In genomic region chr12:93807354-93807753, GRCh38 we compare ENCODE assay signal across 35 cellular contexts.
"Had no signal": no experiment of that assay in that cellular context is flagged by ENCODE, and none has a peak within 500 bp of the region (broad histone marks: within the 10 kb centered on the region; RNA-seq: fewer than 3 reads in every experiment).

No MANE protein-coding gene starts in this region.

- H3K4me2 ChIP-seq: PC-9 had no signal

- DNase-seq: activated B cell treated with CpG ODN at 0.5 μM for 24 hours; activated CD4-positive, alpha-beta memory T cell treated with anti-CD3 and anti-CD28 coated beads, Interleukin-2, amount 10 ng/mL, durations not matched to agents 7 days and 5 days; activated CD4-positive, alpha-beta T cell treated with anti-CD3 and anti-CD28 coated beads for 4 hours; activated CD4-positive, alpha-beta T cell treated with anti-CD3 and anti-CD28 coated beads, Interleukin-2, amount 50 U/mL, for 1 hour; activated CD4-positive, CD25-positive, alpha-beta regulatory T cell treated with anti-CD3 and anti-CD28 coated beads, Interleukin-2, amount 50 U/mL, for 72 hours; activated effector memory CD4-positive, alpha-beta T cell treated with anti-CD3 and anti-CD28 coated beads, Interleukin-2, amount 50 U/mL, for 16 hours; activated naive CD4-positive, alpha-beta T cell; activated naive CD4-positive, alpha-beta T cell treated with anti-CD3 and anti-CD28 coated beads, Interleukin-2, amount 50 U/mL, for 16 hours; activated naive CD8-positive, alpha-beta T cell treated with anti-CD3 and anti-CD28 coated beads, Interleukin-2, amount 10 ng/mL, durations not matched to agents 7 days and 5 days; activated T-cell treated with anti-CD3 and anti-CD28 coated beads, Interleukin-2, amount 50 U/mL, for 1 hour; activated T-cell treated with anti-CD3 and anti-CD28 coated beads, Interleukin-2, amount 50 U/mL, for 72 hours; adrenal gland; body of pancreas; Kasumi-1; KG1; MM.1S; MV-4-11; NCI-H1092; NCI-H1436 treated with DMSO at 0.1 percent for 48 hours; NCI-H1694 treated with DMSO at 0.1 percent for 48 hours; NCI-H2029 treated with DMSO at 0.1 percent for 48 hours; NCI-H2107; NCI-H2171; NCI-H510A; NCI-H526; NCI-H748 treated with DMSO at 0.1 percent for 48 hours; NK-92 treated with Interleukin-12 subunit alpha and Interleukin-12 subunit beta, amount 100 ng/mL, for 24 hours; PC-9; Right ventricle myocardium superior; T-helper 9 cell had no signal

- FAIRE-seq: astrocyte had no signal

- H3K9me3 Mint-ChIP-seq: activated CD4-positive, alpha-beta memory T cell treated with anti-CD3 and anti-CD28 coated beads, Interleukin-2, amount 10 ng/mL, durations not matched to agents 7 days and 5 days; activated T-helper 17 cell treated with anti-CD3 and anti-CD28 coated beads, Interleukin-2, amount 50 U/mL, for 72 hours; T-helper 1 cell treated with Interleukin-12 subunit alpha and Interleukin-12 subunit beta and Interleukin-4 antibody, amounts not matched to agents 30 μg/mL and 1 μg/mL, for 36 hours had no signal

- H3K36me3 ChIP-seq: adrenal gland, breast epithelium had no signal

- H3K27ac ChIP-seq: adrenal gland, body of pancreas, breast epithelium, PC-9, VCaP had no signal

- ATAC-seq: activated T-cell treated with anti-CD3 and anti-CD28 coated beads, Interleukin-2, amount 50 U/mL, for 72 hours; body of pancreas had no signal

- H3K27me3 Mint-ChIP-seq: activated B cell treated with CpG ODN at 0.5 μM for 24 hours; activated CD4-positive, alpha-beta memory T cell treated with anti-CD3 and anti-CD28 coated beads, Interleukin-2, amount 10 ng/mL, durations not matched to agents 7 days and 5 days; activated naive CD8-positive, alpha-beta T cell treated with anti-CD3 and anti-CD28 coated beads, Interleukin-2, amount 10 ng/mL, durations not matched to agents 7 days and 5 days; activated T-helper 17 cell treated with anti-CD3 and anti-CD28 coated beads, Interleukin-2, amount 50 U/mL, for 72 hours had no signal

- H2AFZ ChIP-seq: PC-9 had no signal

- H3K9me3 ChIP-seq: adrenal gland, body of pancreas, breast epithelium had no signal

- H3K27me3 ChIP-seq: adrenal gland, body of pancreas, breast epithelium had no signal

- H3K4me3 ChIP-seq: adrenal gland, body of pancreas, breast epithelium, PC-9 had no signal

- H3K27ac Mint-ChIP-seq: activated CD4-positive, alpha-beta memory T cell treated with anti-CD3 and anti-CD28 coated beads, Interleukin-2, amount 10 ng/mL, durations not matched to agents 7 days and 5 days; activated naive CD8-positive, alpha-beta T cell treated with anti-CD3 and anti-CD28 coated beads, Interleukin-2, amount 10 ng/mL, durations not matched to agents 7 days and 5 days; activated T-cell treated with anti-CD3 and anti-CD28 coated beads, Interleukin-2, amount 50 U/mL, for 72 hours; activated T-helper 17 cell treated with anti-CD3 and anti-CD28 coated beads, Interleukin-2, amount 50 U/mL, for 72 hours; T-helper 1 cell treated with Interleukin-12 subunit alpha and Interleukin-12 subunit beta and Interleukin-4 antibody, amounts not matched to agents 30 μg/mL and 1 μg/mL, for 36 hours had no signal

- H3K4me3 Mint-ChIP-seq: activated B cell treated with CpG ODN at 0.5 μM for 24 hours; activated CD4-positive, alpha-beta memory T cell treated with anti-CD3 and anti-CD28 coated beads, Interleukin-2, amount 10 ng/mL, durations not matched to agents 7 days and 5 days; activated naive CD8-positive, alpha-beta T cell treated with anti-CD3 and anti-CD28 coated beads, Interleukin-2, amount 10 ng/mL, durations not matched to agents 7 days and 5 days; activated T-cell treated with anti-CD3 and anti-CD28 coated beads, Interleukin-2, amount 50 U/mL, for 72 hours; activated T-helper 17 cell treated with anti-CD3 and anti-CD28 coated beads, Interleukin-2, amount 50 U/mL, for 72 hours; T-helper 1 cell treated with Interleukin-12 subunit alpha and Interleukin-12 subunit beta and Interleukin-4 antibody, amounts not matched to agents 30 μg/mL and 1 μg/mL, for 36 hours had no signal
